In the genomic region with DNA sequence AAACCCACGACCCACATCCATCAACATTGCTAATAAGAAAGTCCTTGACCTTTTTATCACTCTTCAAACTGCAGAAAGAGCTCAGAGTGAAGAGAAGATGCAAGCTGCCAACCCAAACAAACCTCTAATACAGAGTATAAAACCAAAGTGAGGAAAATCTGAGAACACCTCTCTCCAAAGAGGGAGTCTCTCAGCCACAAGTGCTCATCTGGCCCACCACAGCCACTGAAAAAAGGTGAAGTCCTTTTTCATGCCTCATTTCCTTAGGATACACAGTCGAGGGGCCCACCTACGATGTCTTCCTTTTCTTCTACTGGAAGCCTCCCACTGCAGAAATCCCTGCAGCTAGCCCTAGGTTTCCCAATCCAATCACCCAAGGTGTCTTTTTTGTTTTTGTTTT, we compare ENCODE assay signal across 1 cellular context.
TF ChIP-seq lines count a peak whose summit lies in the region.

No MANE protein-coding gene starts in this region.

TF ChIP-seq in HEK293, 187 proteins besides CTCF, POLR2A, EP300 and RAD21 (continued from another document):
- TF ChIP-seq, protein P1, sequence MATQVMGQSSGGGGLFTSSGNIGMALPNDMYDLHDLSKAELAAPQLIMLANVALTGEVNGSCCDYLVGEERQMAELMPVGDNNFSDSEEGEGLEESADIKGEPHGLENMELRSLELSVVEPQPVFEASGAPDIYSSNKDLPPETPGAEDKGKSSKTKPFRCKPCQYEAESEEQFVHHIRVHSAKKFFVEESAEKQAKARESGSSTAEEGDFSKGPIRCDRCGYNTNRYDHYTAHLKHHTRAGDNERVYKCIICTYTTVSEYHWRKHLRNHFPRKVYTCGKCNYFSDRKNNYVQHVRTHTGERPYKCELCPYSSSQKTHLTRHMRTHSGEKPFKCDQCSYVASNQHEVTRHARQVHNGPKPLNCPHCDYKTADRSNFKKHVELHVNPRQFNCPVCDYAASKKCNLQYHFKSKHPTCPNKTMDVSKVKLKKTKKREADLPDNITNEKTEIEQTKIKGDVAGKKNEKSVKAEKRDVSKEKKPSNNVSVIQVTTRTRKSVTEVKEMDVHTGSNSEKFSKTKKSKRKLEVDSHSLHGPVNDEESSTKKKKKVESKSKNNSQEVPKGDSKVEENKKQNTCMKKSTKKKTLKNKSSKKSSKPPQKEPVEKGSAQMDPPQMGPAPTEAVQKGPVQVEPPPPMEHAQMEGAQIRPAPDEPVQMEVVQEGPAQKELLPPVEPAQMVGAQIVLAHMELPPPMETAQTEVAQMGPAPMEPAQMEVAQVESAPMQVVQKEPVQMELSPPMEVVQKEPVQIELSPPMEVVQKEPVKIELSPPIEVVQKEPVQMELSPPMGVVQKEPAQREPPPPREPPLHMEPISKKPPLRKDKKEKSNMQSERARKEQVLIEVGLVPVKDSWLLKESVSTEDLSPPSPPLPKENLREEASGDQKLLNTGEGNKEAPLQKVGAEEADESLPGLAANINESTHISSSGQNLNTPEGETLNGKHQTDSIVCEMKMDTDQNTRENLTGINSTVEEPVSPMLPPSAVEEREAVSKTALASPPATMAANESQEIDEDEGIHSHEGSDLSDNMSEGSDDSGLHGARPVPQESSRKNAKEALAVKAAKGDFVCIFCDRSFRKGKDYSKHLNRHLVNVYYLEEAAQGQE (tag by site-specific recombination; IDR thresholded peaks at IDR 0.05), result no peak
- TF ChIP-seq ZBTB20 (tag by site-specific recombination; IDR thresholded peaks at IDR 0.05), result no peak
- no peak for TF ChIP-seq ZNF132 (tag by site-specific recombination; IDR thresholded peaks at IDR 0.05; ENCODE audit: borderline replicate concordance)
- TF ChIP-seq GLIS1 (tag by site-specific recombination; IDR thresholded peaks at IDR 0.05), result no peak
- TF ChIP-seq ZNF660 (tag by site-specific recombination; IDR thresholded peaks at IDR 0.05), result no peak
- TF ChIP-seq, protein P2, sequence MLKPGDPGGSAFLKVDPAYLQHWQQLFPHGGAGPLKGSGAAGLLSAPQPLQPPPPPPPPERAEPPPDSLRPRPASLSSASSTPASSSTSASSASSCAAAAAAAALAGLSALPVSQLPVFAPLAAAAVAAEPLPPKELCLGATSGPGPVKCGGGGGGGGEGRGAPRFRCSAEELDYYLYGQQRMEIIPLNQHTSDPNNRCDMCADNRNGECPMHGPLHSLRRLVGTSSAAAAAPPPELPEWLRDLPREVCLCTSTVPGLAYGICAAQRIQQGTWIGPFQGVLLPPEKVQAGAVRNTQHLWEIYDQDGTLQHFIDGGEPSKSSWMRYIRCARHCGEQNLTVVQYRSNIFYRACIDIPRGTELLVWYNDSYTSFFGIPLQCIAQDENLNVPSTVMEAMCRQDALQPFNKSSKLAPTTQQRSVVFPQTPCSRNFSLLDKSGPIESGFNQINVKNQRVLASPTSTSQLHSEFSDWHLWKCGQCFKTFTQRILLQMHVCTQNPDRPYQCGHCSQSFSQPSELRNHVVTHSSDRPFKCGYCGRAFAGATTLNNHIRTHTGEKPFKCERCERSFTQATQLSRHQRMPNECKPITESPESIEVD (tag by site-specific recombination; IDR thresholded peaks at IDR 0.05), result peak; percentile 35; the same call in 1 of the 2 replicates
- no peak for TF ChIP-seq ZNF19 (tag by site-specific recombination; IDR thresholded peaks at IDR 0.05; ENCODE audit: low read depth)
- TF ChIP-seq, protein P3, sequence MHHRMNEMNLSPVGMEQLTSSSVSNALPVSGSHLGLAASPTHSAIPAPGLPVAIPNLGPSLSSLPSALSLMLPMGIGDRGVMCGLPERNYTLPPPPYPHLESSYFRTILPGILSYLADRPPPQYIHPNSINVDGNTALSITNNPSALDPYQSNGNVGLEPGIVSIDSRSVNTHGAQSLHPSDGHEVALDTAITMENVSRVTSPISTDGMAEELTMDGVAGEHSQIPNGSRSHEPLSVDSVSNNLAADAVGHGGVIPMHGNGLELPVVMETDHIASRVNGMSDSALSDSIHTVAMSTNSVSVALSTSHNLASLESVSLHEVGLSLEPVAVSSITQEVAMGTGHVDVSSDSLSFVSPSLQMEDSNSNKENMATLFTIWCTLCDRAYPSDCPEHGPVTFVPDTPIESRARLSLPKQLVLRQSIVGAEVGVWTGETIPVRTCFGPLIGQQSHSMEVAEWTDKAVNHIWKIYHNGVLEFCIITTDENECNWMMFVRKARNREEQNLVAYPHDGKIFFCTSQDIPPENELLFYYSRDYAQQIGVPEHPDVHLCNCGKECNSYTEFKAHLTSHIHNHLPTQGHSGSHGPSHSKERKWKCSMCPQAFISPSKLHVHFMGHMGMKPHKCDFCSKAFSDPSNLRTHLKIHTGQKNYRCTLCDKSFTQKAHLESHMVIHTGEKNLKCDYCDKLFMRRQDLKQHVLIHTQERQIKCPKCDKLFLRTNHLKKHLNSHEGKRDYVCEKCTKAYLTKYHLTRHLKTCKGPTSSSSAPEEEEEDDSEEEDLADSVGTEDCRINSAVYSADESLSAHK (tag by site-specific recombination; IDR thresholded peaks at IDR 0.05), result no peak
- no peak for TF ChIP-seq ZNF626 (tag by site-specific recombination; IDR thresholded peaks at IDR 0.05)
- no peak for TF ChIP-seq ZIC2 (tag by site-specific recombination; IDR thresholded peaks at IDR 0.05)
- TF ChIP-seq ZNF558 (tag by site-specific recombination; IDR thresholded peaks at IDR 0.05), result no peak
- TF ChIP-seq GFI1B (tag by site-specific recombination; IDR thresholded peaks at IDR 0.05), result no peak
- 0 out of 2 replicates have a peak, but pooled peaks have one; percentile 28 for TF ChIP-seq ZFP69B (tag by site-specific recombination; IDR thresholded peaks at IDR 0.05)
- no peak for TF ChIP-seq ZSCAN23 (tag by site-specific recombination; IDR thresholded peaks at IDR 0.05)
- TF ChIP-seq ZNF202 (tag by site-specific recombination; IDR thresholded peaks at IDR 0.05; ENCODE audit: borderline replicate concordance), result no peak
TF ChIP-seq in HEK293: peak in this region for 2.
